In the genomic region with DNA sequence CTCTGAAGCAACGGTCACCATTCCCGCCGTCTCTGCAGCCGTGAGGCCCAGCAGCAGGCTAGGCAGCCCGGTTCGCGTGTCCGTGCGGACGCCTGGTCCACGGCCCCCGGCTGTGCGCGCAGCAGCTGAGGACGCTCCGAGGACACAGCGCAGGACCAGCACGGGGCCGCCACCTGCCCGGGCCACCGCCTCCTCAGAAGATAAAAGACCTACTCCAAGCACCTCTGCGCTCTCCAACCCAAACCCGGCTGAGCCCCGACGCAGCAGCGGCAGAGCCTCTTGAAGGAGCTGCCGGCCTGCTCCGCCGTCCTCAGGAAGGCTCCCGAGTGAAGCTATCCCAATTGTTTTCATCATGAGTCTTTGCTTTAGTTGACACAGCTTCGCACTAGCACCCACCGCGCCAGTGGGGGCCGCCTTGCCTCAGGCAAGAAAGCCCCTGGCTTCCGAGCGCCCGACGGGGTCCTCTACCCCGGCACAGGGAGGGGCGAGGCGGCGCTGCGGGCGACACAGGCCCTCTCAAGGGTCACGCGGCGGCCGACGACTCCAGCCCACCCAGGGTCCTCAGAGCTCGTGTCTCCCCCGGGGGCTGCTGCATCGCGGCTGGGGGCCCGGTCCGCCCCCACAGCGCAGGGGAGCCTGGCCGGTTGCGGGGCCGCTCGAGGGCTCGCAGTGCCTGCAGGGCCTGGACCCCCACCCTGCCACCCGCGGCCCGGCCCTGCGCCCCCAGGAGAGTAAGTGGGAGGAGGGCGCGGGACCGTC, we compare ENCODE assay signal across 1 cellular context.
TF ChIP-seq lines count a peak whose summit lies in the region.

No MANE protein-coding gene starts in this region.

TF ChIP-seq in HEK293, 187 proteins besides CTCF, POLR2A, EP300 and RAD21 (continued from another document):
- peak; percentile 93 for TF ChIP-seq GLIS1 (tag by site-specific recombination; IDR thresholded peaks at IDR 0.05)
- TF ChIP-seq ZNF843 (tag by site-specific recombination; IDR thresholded peaks at IDR 0.05) = no peak
- TF ChIP-seq, protein P1, sequence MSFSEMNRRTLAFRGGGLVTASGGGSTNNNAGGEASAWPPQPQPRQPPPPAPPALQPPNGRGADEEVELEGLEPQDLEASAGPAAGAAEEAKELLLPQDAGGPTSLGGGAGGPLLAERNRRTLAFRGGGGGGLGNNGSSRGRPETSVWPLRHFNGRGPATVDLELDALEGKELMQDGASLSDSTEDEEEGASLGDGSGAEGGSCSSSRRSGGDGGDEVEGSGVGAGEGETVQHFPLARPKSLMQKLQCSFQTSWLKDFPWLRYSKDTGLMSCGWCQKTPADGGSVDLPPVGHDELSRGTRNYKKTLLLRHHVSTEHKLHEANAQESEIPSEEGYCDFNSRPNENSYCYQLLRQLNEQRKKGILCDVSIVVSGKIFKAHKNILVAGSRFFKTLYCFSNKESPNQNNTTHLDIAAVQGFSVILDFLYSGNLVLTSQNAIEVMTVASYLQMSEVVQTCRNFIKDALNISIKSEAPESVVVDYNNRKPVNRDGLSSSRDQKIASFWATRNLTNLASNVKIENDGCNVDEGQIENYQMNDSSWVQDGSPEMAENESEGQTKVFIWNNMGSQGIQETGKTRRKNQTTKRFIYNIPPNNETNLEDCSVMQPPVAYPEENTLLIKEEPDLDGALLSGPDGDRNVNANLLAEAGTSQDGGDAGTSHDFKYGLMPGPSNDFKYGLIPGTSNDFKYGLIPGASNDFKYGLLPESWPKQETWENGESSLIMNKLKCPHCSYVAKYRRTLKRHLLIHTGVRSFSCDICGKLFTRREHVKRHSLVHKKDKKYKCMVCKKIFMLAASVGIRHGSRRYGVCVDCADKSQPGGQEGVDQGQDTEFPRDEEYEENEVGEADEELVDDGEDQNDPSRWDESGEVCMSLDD (tag by site-specific recombination; IDR thresholded peaks at IDR 0.05) = no peak
- no peak for TF ChIP-seq PRDM1 (tag by site-specific recombination; IDR thresholded peaks at IDR 0.05)
- TF ChIP-seq SCRT1 (tag by site-specific recombination; IDR thresholded peaks at IDR 0.05; ENCODE audit: borderline replicate concordance) = no peak
- TF ChIP-seq, protein P2, sequence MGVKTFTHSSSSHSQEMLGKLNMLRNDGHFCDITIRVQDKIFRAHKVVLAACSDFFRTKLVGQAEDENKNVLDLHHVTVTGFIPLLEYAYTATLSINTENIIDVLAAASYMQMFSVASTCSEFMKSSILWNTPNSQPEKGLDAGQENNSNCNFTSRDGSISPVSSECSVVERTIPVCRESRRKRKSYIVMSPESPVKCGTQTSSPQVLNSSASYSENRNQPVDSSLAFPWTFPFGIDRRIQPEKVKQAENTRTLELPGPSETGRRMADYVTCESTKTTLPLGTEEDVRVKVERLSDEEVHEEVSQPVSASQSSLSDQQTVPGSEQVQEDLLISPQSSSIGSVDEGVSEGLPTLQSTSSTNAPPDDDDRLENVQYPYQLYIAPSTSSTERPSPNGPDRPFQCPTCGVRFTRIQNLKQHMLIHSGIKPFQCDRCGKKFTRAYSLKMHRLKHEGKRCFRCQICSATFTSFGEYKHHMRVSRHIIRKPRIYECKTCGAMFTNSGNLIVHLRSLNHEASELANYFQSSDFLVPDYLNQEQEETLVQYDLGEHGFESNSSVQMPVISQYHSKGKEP (tag by site-specific recombination; IDR thresholded peaks at IDR 0.05) = no peak
- peak; percentile 58; the same call in 1 of the 2 replicates for TF ChIP-seq ZNF335 (tag by site-specific recombination; conservative IDR thresholded peaks at IDR 0.05)
- no peak for TF ChIP-seq ZNF473 (tag by site-specific recombination; IDR thresholded peaks at IDR 0.05)
- TF ChIP-seq ZNF121 (tag by site-specific recombination; IDR thresholded peaks at IDR 0.05) = no peak
- TF ChIP-seq, protein P3, sequence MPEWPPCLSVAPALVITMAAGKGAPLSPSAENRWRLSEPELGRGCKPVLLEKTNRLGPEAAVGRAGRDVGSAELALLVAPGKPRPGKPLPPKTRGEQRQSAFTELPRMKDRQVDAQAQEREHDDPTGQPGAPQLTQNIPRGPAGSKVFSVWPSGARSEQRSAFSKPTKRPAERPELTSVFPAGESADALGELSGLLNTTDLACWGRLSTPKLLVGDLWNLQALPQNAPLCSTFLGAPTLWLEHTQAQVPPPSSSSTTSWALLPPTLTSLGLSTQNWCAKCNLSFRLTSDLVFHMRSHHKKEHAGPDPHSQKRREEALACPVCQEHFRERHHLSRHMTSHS (tag by site-specific recombination; IDR thresholded peaks at IDR 0.05) = no peak
- no peak for TF ChIP-seq ZNF423 (tag by site-specific recombination; IDR thresholded peaks at IDR 0.05)
- TF ChIP-seq, protein P4, sequence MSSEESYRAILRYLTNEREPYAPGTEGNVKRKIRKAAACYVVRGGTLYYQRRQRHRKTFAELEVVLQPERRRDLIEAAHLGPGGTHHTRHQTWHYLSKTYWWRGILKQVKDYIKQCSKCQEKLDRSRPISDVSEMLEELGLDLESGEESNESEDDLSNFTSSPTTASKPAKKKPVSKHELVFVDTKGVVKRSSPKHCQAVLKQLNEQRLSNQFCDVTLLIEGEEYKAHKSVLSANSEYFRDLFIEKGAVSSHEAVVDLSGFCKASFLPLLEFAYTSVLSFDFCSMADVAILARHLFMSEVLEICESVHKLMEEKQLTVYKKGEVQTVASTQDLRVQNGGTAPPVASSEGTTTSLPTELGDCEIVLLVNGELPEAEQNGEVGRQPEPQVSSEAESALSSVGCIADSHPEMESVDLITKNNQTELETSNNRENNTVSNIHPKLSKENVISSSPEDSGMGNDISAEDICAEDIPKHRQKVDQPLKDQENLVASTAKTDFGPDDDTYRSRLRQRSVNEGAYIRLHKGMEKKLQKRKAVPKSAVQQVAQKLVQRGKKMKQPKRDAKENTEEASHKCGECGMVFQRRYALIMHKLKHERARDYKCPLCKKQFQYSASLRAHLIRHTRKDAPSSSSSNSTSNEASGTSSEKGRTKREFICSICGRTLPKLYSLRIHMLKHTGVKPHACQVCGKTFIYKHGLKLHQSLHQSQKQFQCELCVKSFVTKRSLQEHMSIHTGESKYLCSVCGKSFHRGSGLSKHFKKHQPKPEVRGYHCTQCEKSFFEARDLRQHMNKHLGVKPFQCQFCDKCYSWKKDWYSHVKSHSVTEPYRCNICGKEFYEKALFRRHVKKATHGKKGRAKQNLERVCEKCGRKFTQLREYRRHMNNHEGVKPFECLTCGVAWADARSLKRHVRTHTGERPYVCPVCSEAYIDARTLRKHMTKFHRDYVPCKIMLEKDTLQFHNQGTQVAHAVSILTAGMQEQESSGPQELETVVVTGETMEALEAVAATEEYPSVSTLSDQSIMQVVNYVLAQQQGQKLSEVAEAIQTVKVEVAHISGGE (tag by site-specific recombination; conservative IDR thresholded peaks at IDR 0.05; ENCODE audit: low read depth) = no peak
- no peak for TF ChIP-seq ZNF174 (tag by site-specific recombination; IDR thresholded peaks at IDR 0.05)
- TF ChIP-seq ZNF404 (tag by site-specific recombination; IDR thresholded peaks at IDR 0.05) = no peak
- TF ChIP-seq, protein P5, sequence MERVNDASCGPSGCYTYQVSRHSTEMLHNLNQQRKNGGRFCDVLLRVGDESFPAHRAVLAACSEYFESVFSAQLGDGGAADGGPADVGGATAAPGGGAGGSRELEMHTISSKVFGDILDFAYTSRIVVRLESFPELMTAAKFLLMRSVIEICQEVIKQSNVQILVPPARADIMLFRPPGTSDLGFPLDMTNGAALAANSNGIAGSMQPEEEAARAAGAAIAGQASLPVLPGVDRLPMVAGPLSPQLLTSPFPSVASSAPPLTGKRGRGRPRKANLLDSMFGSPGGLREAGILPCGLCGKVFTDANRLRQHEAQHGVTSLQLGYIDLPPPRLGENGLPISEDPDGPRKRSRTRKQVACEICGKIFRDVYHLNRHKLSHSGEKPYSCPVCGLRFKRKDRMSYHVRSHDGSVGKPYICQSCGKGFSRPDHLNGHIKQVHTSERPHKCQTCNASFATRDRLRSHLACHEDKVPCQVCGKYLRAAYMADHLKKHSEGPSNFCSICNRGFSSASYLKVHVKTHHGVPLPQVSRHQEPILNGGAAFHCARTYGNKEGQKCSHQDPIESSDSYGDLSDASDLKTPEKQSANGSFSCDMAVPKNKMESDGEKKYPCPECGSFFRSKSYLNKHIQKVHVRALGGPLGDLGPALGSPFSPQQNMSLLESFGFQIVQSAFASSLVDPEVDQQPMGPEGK (tag by site-specific recombination; IDR thresholded peaks at IDR 0.05) = no peak; the same call in 1 of the 2 replicates
- TF ChIP-seq SALL2 (tag by site-specific recombination; IDR thresholded peaks at IDR 0.05; ENCODE audit: borderline replicate concordance) = no peak
- TF ChIP-seq ZNF660 (tag by site-specific recombination; IDR thresholded peaks at IDR 0.05) = no peak
- no peak for TF ChIP-seq ZNF311 (tag by site-specific recombination; IDR thresholded peaks at IDR 0.05; ENCODE audit: borderline replicate concordance)
- TF ChIP-seq ZNF677 (tag by site-specific recombination; IDR thresholded peaks at IDR 0.05) = no peak
- no peak for TF ChIP-seq ZNF214 (tag by site-specific recombination; IDR thresholded peaks at IDR 0.05; ENCODE audit: borderline replicate concordance)
- no peak for TF ChIP-seq ZNF768 (tag by site-specific recombination; IDR thresholded peaks at IDR 0.05)
- 0 out of 2 replicates have a peak, but pooled peaks have one; percentile 15 for TF ChIP-seq ZXDB (tag by site-specific recombination; IDR thresholded peaks at IDR 0.05)
- TF ChIP-seq ZNF596 (tag by site-specific recombination; IDR thresholded peaks at IDR 0.05) = no peak
- no peak for TF ChIP-seq RBAK (tag by site-specific recombination; IDR thresholded peaks at IDR 0.05)
- TF ChIP-seq SP3 (tag by site-specific recombination; IDR thresholded peaks at IDR 0.05) = no peak
- TF ChIP-seq, protein P6, sequence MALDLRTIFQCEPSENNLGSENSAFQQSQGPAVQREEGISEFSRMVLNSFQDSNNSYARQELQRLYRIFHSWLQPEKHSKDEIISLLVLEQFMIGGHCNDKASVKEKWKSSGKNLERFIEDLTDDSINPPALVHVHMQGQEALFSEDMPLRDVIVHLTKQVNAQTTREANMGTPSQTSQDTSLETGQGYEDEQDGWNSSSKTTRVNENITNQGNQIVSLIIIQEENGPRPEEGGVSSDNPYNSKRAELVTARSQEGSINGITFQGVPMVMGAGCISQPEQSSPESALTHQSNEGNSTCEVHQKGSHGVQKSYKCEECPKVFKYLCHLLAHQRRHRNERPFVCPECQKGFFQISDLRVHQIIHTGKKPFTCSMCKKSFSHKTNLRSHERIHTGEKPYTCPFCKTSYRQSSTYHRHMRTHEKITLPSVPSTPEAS (tag by site-specific recombination; IDR thresholded peaks at IDR 0.05) = no peak
- no peak for TF ChIP-seq EGR2 (tag by site-specific recombination; IDR thresholded peaks at IDR 0.05; ENCODE audit: low read depth)
- TF ChIP-seq ZSCAN23 (tag by site-specific recombination; IDR thresholded peaks at IDR 0.05) = no peak
- no peak for TF ChIP-seq ZNF184 (tag by site-specific recombination; IDR thresholded peaks at IDR 0.05)
- no peak for TF ChIP-seq ZNF548 (tag by site-specific recombination; IDR thresholded peaks at IDR 0.05)
- TF ChIP-seq ZNF585B (tag by site-specific recombination; IDR thresholded peaks at IDR 0.05) = no peak
- TF ChIP-seq, protein P7, sequence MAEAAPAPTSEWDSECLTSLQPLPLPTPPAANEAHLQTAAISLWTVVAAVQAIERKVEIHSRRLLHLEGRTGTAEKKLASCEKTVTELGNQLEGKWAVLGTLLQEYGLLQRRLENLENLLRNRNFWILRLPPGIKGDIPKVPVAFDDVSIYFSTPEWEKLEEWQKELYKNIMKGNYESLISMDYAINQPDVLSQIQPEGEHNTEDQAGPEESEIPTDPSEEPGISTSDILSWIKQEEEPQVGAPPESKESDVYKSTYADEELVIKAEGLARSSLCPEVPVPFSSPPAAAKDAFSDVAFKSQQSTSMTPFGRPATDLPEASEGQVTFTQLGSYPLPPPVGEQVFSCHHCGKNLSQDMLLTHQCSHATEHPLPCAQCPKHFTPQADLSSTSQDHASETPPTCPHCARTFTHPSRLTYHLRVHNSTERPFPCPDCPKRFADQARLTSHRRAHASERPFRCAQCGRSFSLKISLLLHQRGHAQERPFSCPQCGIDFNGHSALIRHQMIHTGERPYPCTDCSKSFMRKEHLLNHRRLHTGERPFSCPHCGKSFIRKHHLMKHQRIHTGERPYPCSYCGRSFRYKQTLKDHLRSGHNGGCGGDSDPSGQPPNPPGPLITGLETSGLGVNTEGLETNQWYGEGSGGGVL (tag by site-specific recombination; IDR thresholded peaks at IDR 0.05) = no peak
